In the genomic region with DNA sequence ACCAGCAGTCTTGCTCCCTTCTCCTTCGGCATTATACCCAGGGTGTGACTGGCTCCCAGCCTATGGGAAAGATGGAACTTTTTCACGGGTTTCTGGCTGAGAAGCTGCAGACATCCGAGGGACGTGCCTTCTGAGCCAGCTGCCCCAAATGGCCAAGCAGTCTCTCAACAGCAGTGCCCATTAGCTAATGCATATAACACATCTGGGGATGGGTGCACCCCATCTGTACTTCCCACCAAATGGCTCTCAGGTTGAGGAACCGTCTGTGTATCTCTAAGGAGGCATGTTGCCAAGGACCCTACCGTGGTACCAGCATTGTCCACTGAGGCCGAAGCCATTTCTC, we compare ENCODE assay signal across 20 cellular contexts. TPM values are rescaled to one million over a fixed set of nuclear protein-coding genes. Genes with fewer than 3 reads are reported as not detected.
A peak's percentile ranks its signal among the peaks of the same experiment; 100 is the strongest.
DNase-seq lines count a peak whose midpoint lies in the region; ATAC-seq and TF ChIP-seq lines count a peak whose summit lies in the region.
"Had no signal": no experiment of that assay in that cellular context is flagged by ENCODE, and none has a peak within 500 bp of the region (broad histone marks: within the 10 kb centered on the region; RNA-seq: fewer than 3 reads in every experiment).

No MANE protein-coding gene starts in this region.

- intact Hi-C loops in A673 (cut with micrococcal nuclease; ENCODE audit: unreplicated experiment): loop anchor here (5.0 to 10.0 kb wide), 4 partner anchors 71 to 831 kb away; no protein-coding TSS in a partner anchor
- intact Hi-C loops in sciatic nerve (cut with DNase I): no loop called here

- no peaks in the 10 kb centered on the region for H3K36me3 ChIP-seq in A673 (ENCODE audit: insufficient read depth, low read length, poor library complexity, severe bottlenecking)
- H3K36me3 ChIP-seq: SJSA1 had no signal

- H3K27ac Mint-ChIP-seq in T-helper 17 cell: no peak overlapping the region
- H3K27ac Mint-ChIP-seq: CD8-positive, alpha-beta T cell had no signal

- H3K27me3 ChIP-seq in A673 (replicated peaks; ENCODE audit: insufficient read depth, low read depth, low read length, poor library complexity): no peaks in the 10 kb centered on the region
- H3K27me3 ChIP-seq: SJSA1 had no signal

- DNase-seq in A673 (ENCODE audit: low spot score): no peak
- peak; percentile 33 for DNase-seq in NCI-H69 (lab: John Stamatoyannopoulos, UW)
- peak; percentile 49 for DNase-seq in sciatic nerve (ENCODE audit: low spot score)
- DNase-seq in NCI-H2196 treated with DMSO at 0.1 percent for 48 hours (lab: John Stamatoyannopoulos, UW; ENCODE audit: unreplicated experiment): no peak
- no peak for DNase-seq in T-helper 17 cell
- no peak for DNase-seq in COR-L47 (lab: John Stamatoyannopoulos, UW)
- DNase-seq: AML-193, Calu3, DMS153, DND-41, NCI-H1048, NCI-H1417 treated with DMSO at 0.1 percent for 48 hours, NCI-H187, NCI-H2171 treated with DMSO at 0.1 percent for 48 hours, NCI-H774, Right ventricle myocardium superior had no signal

- TF ChIP-seq CTCF in A673 (conservative IDR thresholded peaks at IDR 0.05; ENCODE audit: low read depth, low read length): no peak

- no peak overlapping the region for H3K4me3 Mint-ChIP-seq in T-helper 17 cell
- H3K4me3 Mint-ChIP-seq: CD8-positive, alpha-beta T cell had no signal

- H3K27me3 Mint-ChIP-seq in T-helper 17 cell: peaks cover 12% of the 10 kb centered on the region

- no peaks in the 10 kb centered on the region for H3K4me1 Mint-ChIP-seq in T-helper 17 cell

- H3K4me1 ChIP-seq in A673 (ENCODE audit: insufficient read depth, low read length, poor library complexity, severe bottlenecking): no peaks in the 10 kb centered on the region
- H3K4me1 ChIP-seq: SJSA1 had no signal

- CTCF ChIA-PET in A673 (lab: Charles Lee): interaction anchor here (1.4 kb wide), 1 partner anchor 520 kb away, joined by 4 read pairs; no protein-coding TSS in a partner anchor

- ATAC-seq in esophagus mucosa (peak; percentile 18), sciatic nerve (no peak), T-helper 17 cell (no peak)
- ATAC-seq: CD8-positive, alpha-beta T cell had no signal

- H3K9me3 ChIP-seq in A673 (ENCODE audit: low read depth, low read length, poor library complexity, severe bottlenecking) (no peaks in the 10 kb centered on the region), T-helper 17 cell (ENCODE audit: control insufficient read depth, low read length, poor library complexity, severe bottlenecking) (no peaks in the 10 kb centered on the region)
- H3K9me3 ChIP-seq: SJSA1 had no signal

- H3K36me3 Mint-ChIP-seq in T-helper 17 cell (ENCODE audit: low read depth): peaks cover 2% of the 10 kb centered on the region
- H3K36me3 Mint-ChIP-seq: CD8-positive, alpha-beta T cell had no signal

- BruUV-seq in A673 (replicated peaks; lab: Mats Ljungman, UMichigan): no TSS peak

- H3K4me3 ChIP-seq in A673 (ENCODE audit: low read depth, low read length, poor library complexity, severe bottlenecking): no peak overlapping the region
- H3K4me3 ChIP-seq: SJSA1 had no signal

- POLR2A ChIA-PET in A673 (lab: Charles Lee; ENCODE audit: low non-redundant PET): no interaction called here

- H3K27ac ChIP-seq in A673 (ENCODE audit: low read depth, low read length, poor library complexity, severe bottlenecking): peak overlapping the region; percentile 55
- H3K27ac ChIP-seq: C4-2B, SJSA1 had no signal

RNA-seq across cellular contexts. Expression of a gene that starts 25.0 kb away (rescaled TPM):
- 40.8 and 41.5 TPM in 2 replicates for total RNA-seq in A673 (2021)
- 14.3 TPM for total RNA-seq in esophagus mucosa
- 27.6 TPM for total RNA-seq in sciatic nerve
- total RNA-seq in T-helper 17 cell: 10 to 100 TPM; 12.1 to 13.5 TPM

Comparison
In these comparisons a context has a peak if more than half of its experiments do, and no peak if none do; other contexts are left out.
1. DNase-seq: peak in NCI-H69 (single experiment) and sciatic nerve (single experiment); none in A673 (single experiment), NCI-H2196 treated with DMSO at 0.1 percent for 48 hours (single experiment), T-helper 17 cell (0 of 3) and COR-L47 (single experiment).